21 cellular contexts compared by ENCODE assay signal in genomic region chr10:50294582-50294981, GRCh38. TPM values are rescaled to one million over a fixed set of nuclear protein-coding genes. Genes with fewer than 3 reads are reported as not detected.
DNase-seq lines count a peak whose midpoint lies in the region; ATAC-seq, FAIRE-seq and TF ChIP-seq lines count a peak whose summit lies in the region.
"Had no signal": no experiment of that assay in that cellular context is flagged by ENCODE, and none has a peak within 500 bp of the region (broad histone marks: within the 10 kb centered on the region; RNA-seq: fewer than 3 reads in every experiment).

No MANE protein-coding gene starts in this region.

- H3K9ac ChIP-seq in GM12878 (ENCODE audit: control insufficient read depth, insufficient read depth, low read length) (no peak overlapping the region), mesenchymal stem cell (ENCODE audit: low read length) (no peak overlapping the region), trophoblast cell (ENCODE audit: low read length) (peak overlapping the region; percentile 53)

- H2AFZ ChIP-seq in GM12878 (ENCODE audit: control insufficient read depth, low read depth, low read length) (no peak overlapping the region), mesenchymal stem cell (ENCODE audit: low read depth, low read length) (no peak overlapping the region), trophoblast cell (ENCODE audit: insufficient read depth, low read length, poor library complexity) (no peak overlapping the region)

- TF ChIP-seq RAD21 in GM12878 (IDR thresholded peaks at IDR 0.05; ENCODE audit: insufficient read depth, low read depth, low read length): no peak

- H2BK120ac ChIP-seq in mesenchymal stem cell (ENCODE audit: low read depth, low read length) (no peak overlapping the region), trophoblast cell (ENCODE audit: insufficient read depth, low read length, poor library complexity) (no peak overlapping the region)

- no peak overlapping the region for H3K4me3 Mint-ChIP-seq in glutamatergic neuron (ENCODE audit: unreplicated experiment)
- H3K4me3 Mint-ChIP-seq: IgD-negative memory B cell had no signal

- H4K12ac ChIP-seq in trophoblast cell (ENCODE audit: low read depth, low read length): no peak overlapping the region

- H3K4me2 ChIP-seq in GM12878 (ENCODE audit: control insufficient read depth, insufficient read depth): no peak overlapping the region
- H3K4me2 ChIP-seq in mesenchymal stem cell (ENCODE audit: low read length, poor library complexity, severe bottlenecking): no peak overlapping the region
- H3K4me2 ChIP-seq in trophoblast cell (ENCODE audit: low read length): no peak overlapping the region

- H4K8ac ChIP-seq in mesenchymal stem cell (ENCODE audit: low read length) (no peak overlapping the region), trophoblast cell (ENCODE audit: low read depth, low read length) (no peak overlapping the region)

- H3K79me2 ChIP-seq in GM12878 (ENCODE audit: control insufficient read depth, insufficient read depth, low read length): no peaks in the 10 kb centered on the region
- no peaks in the 10 kb centered on the region for H3K79me2 ChIP-seq in trophoblast cell (ENCODE audit: control insufficient read depth, insufficient read depth, low read length, poor library complexity)

- peaks cover 3% of the 10 kb centered on the region for H3K9me3 Mint-ChIP-seq in glutamatergic neuron (ENCODE audit: unreplicated experiment)
- peaks cover 8 to 10% of the 10 kb centered on the region in 2 donors for H3K9me3 Mint-ChIP-seq in activated naive CD4-positive, alpha-beta T cell treated with anti-CD3 and anti-CD28 coated beads, Interleukin-2, amount 50 U/mL, for 72 hours

- H3K27me3 Mint-ChIP-seq in glutamatergic neuron (ENCODE audit: unreplicated experiment): no peaks in the 10 kb centered on the region
- H3K27me3 Mint-ChIP-seq: CD4-positive, CD25-positive, alpha-beta regulatory T cell; IgD-negative memory B cell had no signal

- no peaks in the 10 kb centered on the region for H3K4me1 Mint-ChIP-seq in glutamatergic neuron (ENCODE audit: low read depth, unreplicated experiment)

- RAD21 ChIA-PET in GM12878 (lab: Charles Lee; ENCODE audit: unreplicated experiment): interaction anchor here (1.0 kb wide), 1 partner anchor 366 kb away, joined by 3 read pairs; no protein-coding TSS in a partner anchor

- intact Hi-C loops in GM12878 (cut with micrococcal nuclease; ENCODE audit: unreplicated experiment): no loop called here

- H2AK5ac ChIP-seq in mesenchymal stem cell (ENCODE audit: low read length, severe bottlenecking) (no peak overlapping the region), trophoblast cell (ENCODE audit: low read length) (no peak overlapping the region)

- CTCF ChIA-PET in GM12878 (lab: Yijun Ruan, JAX): interaction anchor here (1.5 kb wide), 1 partner anchor 19 kb away, joined by 5 read pairs; no protein-coding TSS in a partner anchor

- no peak overlapping the region for H3K27ac Mint-ChIP-seq in glutamatergic neuron (ENCODE audit: unreplicated experiment)
- H3K27ac Mint-ChIP-seq in activated naive CD4-positive, alpha-beta T cell treated with anti-CD3 and anti-CD28 coated beads, Interleukin-2, amount 50 U/mL, for 72 hours: no peak overlapping the region
- H3K27ac Mint-ChIP-seq: CD4-positive, CD25-positive, alpha-beta regulatory T cell; IgD-negative memory B cell had no signal

- H3K9me3 ChIP-seq in GM12878 (replicated peaks; ENCODE audit: control insufficient read depth, insufficient read depth, low read length) (peaks cover 2% of the 10 kb centered on the region; the same call in 2 of the 3 replicates), mesenchymal stem cell (ENCODE audit: control insufficient read depth, low read length) (peaks cover 17% of the 10 kb centered on the region), trophoblast cell (ENCODE audit: insufficient read depth, low read depth, low read length) (no peaks in the 10 kb centered on the region)
- H3K9me3 ChIP-seq: BE2C, HAP-1 had no signal

- in situ Hi-C loops in GM12878 (cut with MboI): no loop called here

- TF ChIP-seq EP300 in GM12878 (IDR thresholded peaks at IDR 0.05; ENCODE audit: borderline replicate concordance in 1 of 2, control insufficient read depth in 1 of 2, low read depth in 2 of 2, low read length in 2 of 2): no peak

- ATAC-seq in HG03354 (IDR thresholded peaks at IDR 0.05; ENCODE audit: poor library complexity, severe bottlenecking, unreplicated experiment): peak; percentile 16
- peak; percentile 18 for ATAC-seq in GM12878
- no peak for ATAC-seq in activated naive CD4-positive, alpha-beta T cell treated with anti-CD3 and anti-CD28 coated beads, Interleukin-2, amount 50 U/mL, for 72 hours
- ATAC-seq in GM21723 (IDR thresholded peaks at IDR 0.05; ENCODE audit: unreplicated experiment): no peak

- H3K18ac ChIP-seq in mesenchymal stem cell (ENCODE audit: low read depth in 1 of 2, low read length in 2 of 2) (no peak overlapping the region), trophoblast cell (ENCODE audit: low read length) (no peak overlapping the region)

- peaks cover 6% of the 10 kb centered on the region for H3K36me3 Mint-ChIP-seq in glutamatergic neuron (ENCODE audit: unreplicated experiment)
- no peaks in the 10 kb centered on the region for H3K36me3 Mint-ChIP-seq in activated naive CD4-positive, alpha-beta T cell treated with anti-CD3 and anti-CD28 coated beads, Interleukin-2, amount 50 U/mL, for 72 hours
- H3K36me3 Mint-ChIP-seq: IgD-negative memory B cell had no signal

- H3K27ac ChIP-seq in GM12878 (ENCODE audit: control insufficient read depth, insufficient read depth) (no peak overlapping the region), mesenchymal stem cell (ENCODE audit: low read length, poor library complexity, severe bottlenecking) (no peak overlapping the region), trophoblast cell (ENCODE audit: low read depth, low read length) (no peak overlapping the region)

- no peaks in the 10 kb centered on the region for H4K20me1 ChIP-seq in GM12878 (ENCODE audit: control insufficient read depth, insufficient read depth)

- H3K79me1 ChIP-seq in mesenchymal stem cell (replicated peaks; ENCODE audit: low read length, poor library complexity, severe bottlenecking): no peaks in the 10 kb centered on the region
- no peaks in the 10 kb centered on the region for H3K79me1 ChIP-seq in trophoblast cell (ENCODE audit: low read length)

- H2BK15ac ChIP-seq in mesenchymal stem cell (ENCODE audit: low read depth, poor library complexity, severe bottlenecking): peak overlapping the region; percentile 19

- FAIRE-seq in GM12878 (lab: Jason Lieb, UNC): no peak
- FAIRE-seq: A204.1, D721Med, G401.6, GM12892, HTR-8/SVneo had no signal

- H3K14ac ChIP-seq in mesenchymal stem cell (ENCODE audit: low read length in 2 of 2) (no peak overlapping the region), trophoblast cell (ENCODE audit: low read length) (no peak overlapping the region)

- TF ChIP-seq POLR2A in GM12878 (IDR thresholded peaks at IDR 0.05; ENCODE audit: low read depth, low read length): no peak

- no peak for DNase-seq in GM12878 (ENCODE audit: low read depth, low spot score)
- no peak for DNase-seq in mesenchymal stem cell
- DNase-seq in trophoblast cell: no peak
- no peak for DNase-seq in glutamatergic neuron
- DNase-seq in activated naive CD4-positive, alpha-beta T cell treated with anti-CD3 and anti-CD28 coated beads, Interleukin-2, amount 50 U/mL, for 72 hours (ENCODE audit: low spot score in 2 of 2): no peak
- DNase-seq in SW 1271 (lab: John Stamatoyannopoulos, UW): no peak
- DNase-seq: ACHN; BE2C; C1 segment of cervical spinal cord; Caco-2; CD4-positive, CD25-positive, alpha-beta regulatory T cell; KG1 had no signal

- SMC1A ChIA-PET in GM12878 (lab: Charles Lee; ENCODE audit: uncharacterized antibody, unreplicated experiment): interaction anchor here (0.7 to 1.3 kb wide), 5 partner anchors 8 to 325 kb away, joined by 3 to 4 read pairs (median 3); no protein-coding TSS in a partner anchor

- no TSS peak for BruUV-seq in GM12878 (replicated peaks; lab: Mats Ljungman, UMichigan)

- 100% methylated on average over 1 of the region's 1 CpG for WGBS in GM12878 (ENCODE audit: insufficient coverage, insufficient replicate concordance, low lambda C conversion rate, missing lambda C conversion rate)
- WGBS in mesenchymal stem cell: 83% methylated on average over 1 of the region's 1 CpG
- WGBS in trophoblast cell (ENCODE audit: extremely low coverage, insufficient coverage, insufficient read length): no CpG with 5 or more reads among the region's 1 CpG

- H3K4ac ChIP-seq in mesenchymal stem cell (ENCODE audit: low read depth in 1 of 2, low read length in 2 of 2) (no peak overlapping the region), trophoblast cell (ENCODE audit: low read depth, low read length) (no peak overlapping the region)

- H4K91ac ChIP-seq in mesenchymal stem cell (ENCODE audit: low read length) (no peak overlapping the region), trophoblast cell (ENCODE audit: low read depth, low read length) (no peak overlapping the region)

- H3K4me1 ChIP-seq in GM12878 (ENCODE audit: control insufficient read depth, insufficient read depth, low read length) (peaks cover 3% of the 10 kb centered on the region; the same call in 1 of the 2 replicates), mesenchymal stem cell (ENCODE audit: control insufficient read depth, insufficient read depth, low read depth, low read length) (no peaks in the 10 kb centered on the region), trophoblast cell (ENCODE audit: control insufficient read depth in 1 of 2, insufficient read depth in 2 of 2, low read length in 2 of 2) (no peaks in the 10 kb centered on the region)
- H3K4me1 ChIP-seq: BE2C, HAP-1 had no signal

- H2BK5ac ChIP-seq in mesenchymal stem cell (ENCODE audit: low read depth, low read length, poor library complexity, severe bottlenecking) (no peak overlapping the region), trophoblast cell (ENCODE audit: low read depth, low read length, poor library complexity) (no peak overlapping the region)

- H3K23ac ChIP-seq in mesenchymal stem cell (ENCODE audit: low read length in 2 of 2) (no peak overlapping the region), trophoblast cell (ENCODE audit: low read length) (no peak overlapping the region)

- H3K36me3 ChIP-seq in GM12878 (ENCODE audit: control insufficient read depth in 2 of 2, insufficient read depth in 2 of 2, low read length in 1 of 2) (no peaks in the 10 kb centered on the region), mesenchymal stem cell (ENCODE audit: control insufficient read depth in 1 of 2, insufficient read depth in 2 of 2, low read depth in 1 of 2, low read length in 2 of 2) (peaks cover 0 to 3% of the 10 kb centered on the region in 2 experiments), trophoblast cell (ENCODE audit: control insufficient read depth in 1 of 2, insufficient read depth in 2 of 2, low read length in 2 of 2) (no peaks in the 10 kb centered on the region)
- H3K36me3 ChIP-seq: BE2C, HAP-1 had no signal

- H3K4me3 ChIP-seq in GM12878 (no peak overlapping the region), mesenchymal stem cell (ENCODE audit: insufficient read depth in 1 of 2, low read depth in 1 of 2, low read length in 2 of 2) (no peak overlapping the region), trophoblast cell (ENCODE audit: low read depth, low read length) (no peak overlapping the region)
- H3K4me3 ChIP-seq: HAP-1 had no signal

- H2BK12ac ChIP-seq in mesenchymal stem cell (ENCODE audit: low read length in 2 of 2) (no peak overlapping the region), trophoblast cell (ENCODE audit: low read length) (no peak overlapping the region)

- no peak for TF ChIP-seq CTCF in GM12878 (IDR thresholded peaks at IDR 0.05 in 2 of 3, conservative IDR thresholded peaks at IDR 0.05 in 1 of 3; ENCODE audit: control insufficient read depth in 2 of 3, extremely low read depth in 1 of 3, insufficient read depth in 1 of 3, low read depth in 3 of 3, low read length in 3 of 3)
- TF ChIP-seq CTCF in glutamatergic neuron (IDR thresholded peaks at IDR 0.05; ENCODE audit: partially characterized antibody, unreplicated experiment): no peak

- POLR2A ChIA-PET in GM12878 (lab: Charles Lee): no interaction called here

- H3K27me3 ChIP-seq in GM12878 (replicated peaks in 1 of 2; ENCODE audit: control insufficient read depth in 2 of 2, insufficient read depth in 2 of 2, low read length in 1 of 2) (no peaks in the 10 kb centered on the region), mesenchymal stem cell (ENCODE audit: control insufficient read depth in 1 of 2, insufficient read depth in 1 of 2, low read length in 2 of 2) (no peaks in the 10 kb centered on the region), trophoblast cell (ENCODE audit: insufficient read depth, low read length) (no peaks in the 10 kb centered on the region)

RNA-seq across cellular contexts. Expression of gene ASAH2, which starts 43.3 kb away (rescaled TPM):
- 0.76 and 0.84 TPM in 2 replicates for total RNA-seq in GM12878 (2013; cell fraction: nucleolus; rRNA removed)
- total RNA-seq in GM12878 (2014; rRNA removed) (0.23 and 0.98 TPM in 2 replicates), GM12878 (2014; rRNA removed; fragmentation: Illumina TruSeq; extraction: Trizol) (0.37 and 0.45 TPM in 2 replicates), GM12878 (2021) (1.4 TPM in 2 replicates), glutamatergic neuron (ENCODE audit: unreplicated experiment) (11.3 TPM)
- 0.07 TPM for polyA plus RNA-seq in GM12878 (2011; ENCODE audit: low read depth)
- polyA plus RNA-seq in GM12878 (2011; rRNA removed) (2.1 and 5.4 TPM in 2 replicates), GM12878 (2014; fragmentation: Illumina TruSeq; extraction: Trizol) (0.87 and 2.3 TPM in 2 replicates), GM12878 (2014; fragmentation: Nextera tagmentation; extraction: Ambion mirVana) (under 1 TPM; 0.26 to 0.79 TPM), GM12878 (2014; rRNA removed) (0.72 and 1.2 TPM in 2 replicates), GM12878 (2016; fragmentation: Nextera tagmentation; extraction: Ambion mirVana) (1 to 10 TPM in 1 of 2 experiments, under 1 TPM in 1; 0.94 to 1.5 TPM)
- 0.22 and 0.50 TPM in 2 replicates for polyA plus RNA-seq in GM12878 (2011; cell fraction: cytosol; rRNA removed)
- 1.5 and 3.7 TPM in 2 replicates for polyA plus RNA-seq in GM12878 (2011; cell fraction: nucleus; rRNA removed)
- polyA plus RNA-seq in GM12878 (2012): 0.53 and 0.87 TPM in 2 replicates
- 5.6 and 8.1 TPM in 2 replicates for polyA minus RNA-seq in GM12878 (2011; rRNA and poly(A)+ RNA removed)
- 2.2 TPM in 1 of 2 replicates, not detected in the other for polyA minus RNA-seq in GM12878 (2011; cell fraction: cytosol; rRNA and poly(A)+ RNA removed)
- 0.36 and 0.57 TPM in 2 replicates for polyA minus RNA-seq in GM12878 (2011; cell fraction: nucleus; rRNA and poly(A)+ RNA removed)
- 2.0 TPM for polyA plus RNA-seq in mesenchymal stem cell (2013, experiment 1 of 2)
- polyA plus RNA-seq in mesenchymal stem cell (2013, experiment 2 of 2): 1.7 TPM
- polyA plus RNA-seq in trophoblast cell (2013): 2.1 and 2.8 TPM in 2 replicates
- total RNA-seq in activated naive CD4-positive, alpha-beta T cell treated with anti-CD3 and anti-CD28 coated beads, Interleukin-2, amount 50 U/mL, for 72 hours: 1 to 10 TPM; 2.2 to 5.8 TPM

Comparison
In these comparisons a context has a peak if more than half of its experiments do, and no peak if none do; other contexts are left out.
1. ATAC-seq: peak in HG03354 (single experiment) and GM12878 (single experiment); none in activated naive CD4-positive, alpha-beta T cell treated with anti-CD3 and anti-CD28 coated beads, Interleukin-2, amount 50 U/mL, for 72 hours (0 of 2) and GM21723 (single experiment).